Comparison of ENCODE assay signal across 10 cellular contexts in genomic region chr7:30148951-30149459, GRCh38. TPM values are rescaled to one million over a fixed set of nuclear protein-coding genes. Genes with fewer than 3 reads are reported as not detected.
DNase-seq lines count a peak whose midpoint lies in the region; ATAC-seq and TF ChIP-seq lines count a peak whose summit lies in the region.
"Had no signal": no experiment of that assay in that cellular context is flagged by ENCODE, and none has a peak within 500 bp of the region (broad histone marks: within the 10 kb centered on the region; RNA-seq: fewer than 3 reads in every experiment).

No MANE protein-coding gene starts in this region.

- H3K9me3 ChIP-seq in mucosa of rectum (ENCODE audit: control insufficient read depth in 2 of 2, low read length in 2 of 2), result no peaks in the 10 kb centered on the region

- ATAC-seq in activated T-cell treated with anti-CD3 and anti-CD28 coated beads, Interleukin-2, amount 50 U/mL, for 72 hours (replicated peaks in 1 of 2), result peak; percentile 61 to 64
- ATAC-seq in HG03196 (IDR thresholded peaks at IDR 0.05; ENCODE audit: unreplicated experiment) (no peak), GM18505 (IDR thresholded peaks at IDR 0.05; ENCODE audit: unreplicated experiment) (no peak), HG02840 (IDR thresholded peaks at IDR 0.05; ENCODE audit: low FRiP score, unreplicated experiment) (no peak)

- H3K4me3 ChIP-seq in GM06990 (replicated peaks; ENCODE audit: low read depth, low read length), result no peak overlapping the region
- H3K4me3 ChIP-seq in mucosa of rectum (ENCODE audit: low read length in 2 of 2), result peak overlapping the region in 1 of 2 donors; percentile 38

- TF ChIP-seq POLR2A in GM18505 (IDR thresholded peaks at IDR 0.05; ENCODE audit: borderline replicate concordance, extremely low read depth, insufficient read depth, insufficient read length), result no peak

- peak overlapping the region in 1 of 2 donors; percentile 44 for H3K9ac ChIP-seq in mucosa of rectum (ENCODE audit: low read depth in 1 of 2, low read length in 2 of 2)

- no peaks in the 10 kb centered on the region for H3K27me3 Mint-ChIP-seq in IgD-negative memory B cell
- no peaks in the 10 kb centered on the region for H3K27me3 Mint-ChIP-seq in activated T-cell treated with anti-CD3 and anti-CD28 coated beads, Interleukin-2, amount 50 U/mL, for 72 hours (ENCODE audit: low read depth)

- DNase-seq in GM06990 (ENCODE audit: extremely low read depth, insufficient read length) (peak; percentile 22), COR-L47 (lab: John Stamatoyannopoulos, UW) (no peak)
- DNase-seq in activated T-cell treated with anti-CD3 and anti-CD28 coated beads, Interleukin-2, amount 50 U/mL, for 72 hours, result peak; percentile 15 to 35
- DNase-seq: left cardiac atrium, Right ventricle myocardium superior had no signal

- H3K36me3 Mint-ChIP-seq in IgD-negative memory B cell, result no peaks in the 10 kb centered on the region
- no peaks in the 10 kb centered on the region for H3K36me3 Mint-ChIP-seq in activated T-cell treated with anti-CD3 and anti-CD28 coated beads, Interleukin-2, amount 50 U/mL, for 72 hours (ENCODE audit: insufficient read depth in 2 of 2)

- no peaks in the 10 kb centered on the region for H3K9me3 Mint-ChIP-seq in IgD-negative memory B cell
- H3K9me3 Mint-ChIP-seq in activated T-cell treated with anti-CD3 and anti-CD28 coated beads, Interleukin-2, amount 50 U/mL, for 72 hours, result no peaks in the 10 kb centered on the region

- H3K27me3 ChIP-seq in GM06990 (replicated peaks; ENCODE audit: control insufficient read depth, insufficient read depth, low read length) (peaks cover 1% of the 10 kb centered on the region; the same call in 1 of the 2 replicates), mucosa of rectum (ENCODE audit: control insufficient read depth in 2 of 2, insufficient read depth in 2 of 2, low read length in 2 of 2) (no peaks in the 10 kb centered on the region)

- peak overlapping the region; percentile 48 to 65 for H3K27ac ChIP-seq in mucosa of rectum (ENCODE audit: low read depth in 2 of 2, low read length in 2 of 2)

- peak overlapping the region; percentile 59 to 84 (median 73) for H3K4me3 Mint-ChIP-seq in IgD-negative memory B cell
- peak overlapping the region in 1 of 2 donors; percentile 29 for H3K4me3 Mint-ChIP-seq in activated T-cell treated with anti-CD3 and anti-CD28 coated beads, Interleukin-2, amount 50 U/mL, for 72 hours

- peak overlapping the region; percentile 60 to 84 (median 78) for H3K27ac Mint-ChIP-seq in IgD-negative memory B cell
- H3K27ac Mint-ChIP-seq in activated T-cell treated with anti-CD3 and anti-CD28 coated beads, Interleukin-2, amount 50 U/mL, for 72 hours, result no peak overlapping the region

- H3K36me3 ChIP-seq in GM06990 (ENCODE audit: control insufficient read depth, insufficient read depth, low read length) (no peaks in the 10 kb centered on the region), mucosa of rectum (ENCODE audit: control insufficient read depth in 2 of 2, insufficient read depth in 2 of 2, low read length in 2 of 2) (no peaks in the 10 kb centered on the region)

- no peak for TF ChIP-seq CTCF in GM06990 (IDR thresholded peaks at IDR 0.05; ENCODE audit: insufficient read depth, low read length, poor library complexity, severe bottlenecking)

- H3K4me1 ChIP-seq in mucosa of rectum (ENCODE audit: control insufficient read depth in 2 of 2, insufficient read depth in 2 of 2, low read length in 2 of 2), result peaks cover 6 to 16% of the 10 kb centered on the region in 2 donors

- H3K4me1 Mint-ChIP-seq in IgD-negative memory B cell, result peaks cover 0 to 16% (median 6%) of the 10 kb centered on the region in 3 donors
- H3K4me1 Mint-ChIP-seq in activated T-cell treated with anti-CD3 and anti-CD28 coated beads, Interleukin-2, amount 50 U/mL, for 72 hours (ENCODE audit: low read depth), result no peaks in the 10 kb centered on the region

RNA-seq across cellular contexts. Expression of gene MTURN, which starts 14.2 kb away (rescaled TPM):
- 8.9 TPM for polyA plus RNA-seq in IgD-negative memory B cell
- total RNA-seq in activated T-cell treated with anti-CD3 and anti-CD28 coated beads, Interleukin-2, amount 50 U/mL, for 72 hours, result 1 to 10 TPM; 5.3 to 5.4 TPM

Comparison
In these comparisons a context has a peak if more than half of its experiments do, and no peak if none do; other contexts are left out.
1. ATAC-seq: peak in activated T-cell treated with anti-CD3 and anti-CD28 coated beads, Interleukin-2, amount 50 U/mL, for 72 hours (2 of 2); none in HG03196 (single experiment), GM18505 (single experiment) and HG02840 (single experiment).